Comparison of ENCODE assay signal across 24 cellular contexts in genomic region chr6:78953798-78954197, GRCh38.
"Had no signal": no experiment of that assay in that cellular context is flagged by ENCODE, and none has a peak within 500 bp of the region (broad histone marks: within the 10 kb centered on the region; RNA-seq: fewer than 3 reads in every experiment).

No MANE protein-coding gene starts in this region.

- H3K4me1 Mint-ChIP-seq: endodermal cell had no signal

- H3K4me3 Mint-ChIP-seq: dendritic cell treated with granulocyte-macrophage colony-stimulating factor and Interleukin-4, amounts not matched to agents 40 ng/mL and 50 ng/mL, for 4 days; effector memory CD8-positive, alpha-beta T cell; endodermal cell had no signal

- H3K27ac Mint-ChIP-seq: dendritic cell treated with granulocyte-macrophage colony-stimulating factor and Interleukin-4, amounts not matched to agents 40 ng/mL and 50 ng/mL, for 4 days; endodermal cell had no signal

- H3K27me3 Mint-ChIP-seq: dendritic cell treated with granulocyte-macrophage colony-stimulating factor and Interleukin-4, amounts not matched to agents 40 ng/mL and 50 ng/mL, for 4 days; effector memory CD8-positive, alpha-beta T cell had no signal

- ATAC-seq: effector memory CD8-positive, alpha-beta T cell; esophagus mucosa; foreskin keratinocyte; gastrocnemius medialis; gastroesophageal sphincter; heart left ventricle; heart right ventricle had no signal

- H3K4me1 ChIP-seq: colonic mucosa, esophagus muscularis mucosa, esophagus squamous epithelium, foreskin keratinocyte, gastrocnemius medialis, gastroesophageal sphincter, heart left ventricle had no signal

- H3K4me3 ChIP-seq: colonic mucosa, coronary artery, dorsolateral prefrontal cortex, esophagus muscularis mucosa, esophagus squamous epithelium, gastrocnemius medialis, gastroesophageal sphincter, heart left ventricle, heart right ventricle had no signal

- H3K9me3 Mint-ChIP-seq: effector memory CD8-positive, alpha-beta T cell had no signal

- DNase-seq: colonic mucosa; cortex of kidney; dermis blood vessel endothelial cell; dorsolateral prefrontal cortex; effector CD4-positive, alpha-beta T cell; effector CD8-positive, alpha-beta T cell; effector memory CD4-positive, alpha-beta T cell; effector memory CD8-positive, alpha-beta T cell; endodermal cell; erythroblast; esophagus squamous epithelium; foreskin fibroblast; foreskin keratinocyte; foreskin melanocyte; gastrocnemius medialis; glutamatergic neuron; head of caudate nucleus; heart left ventricle; heart right ventricle had no signal
